In the genomic region with DNA sequence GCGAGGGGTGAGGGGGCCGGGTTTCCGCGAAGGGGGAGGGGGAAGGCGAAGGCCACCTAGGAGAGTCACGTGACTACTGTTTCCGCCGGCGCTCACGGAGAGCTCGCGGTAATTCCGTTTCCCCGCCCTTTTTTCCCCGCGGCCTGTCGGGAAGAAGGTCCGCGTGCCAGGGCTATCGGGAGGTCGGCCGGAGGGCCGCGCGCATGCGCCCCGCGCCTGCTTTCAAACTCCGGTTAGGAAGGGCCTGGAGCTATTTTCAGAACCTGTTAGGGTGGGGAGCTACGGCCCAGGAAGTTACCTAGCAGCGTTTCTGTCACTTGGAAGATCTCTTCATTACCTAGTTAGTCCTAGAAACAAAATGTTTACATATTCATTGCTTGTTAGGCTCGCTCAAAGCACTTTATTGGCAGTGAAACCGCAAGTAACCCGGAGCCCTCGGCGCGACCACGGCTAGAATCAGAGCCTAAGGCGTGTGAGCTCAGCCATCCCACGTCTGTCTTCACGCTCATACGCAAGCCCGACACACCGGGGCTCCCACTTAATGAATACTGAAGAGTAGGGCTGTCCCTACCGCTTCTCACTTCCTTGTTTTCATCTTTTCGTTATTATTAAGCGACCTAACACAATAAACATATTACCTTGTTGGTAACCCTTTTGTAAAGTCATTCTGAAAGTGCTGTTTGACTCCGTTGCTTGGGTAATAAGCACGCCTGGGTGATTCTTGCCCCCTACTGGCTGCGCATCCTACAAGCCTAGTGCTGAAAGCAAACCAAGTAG, we compare ENCODE assay signal across 8 cellular contexts. TPM values are rescaled to one million over a fixed set of nuclear protein-coding genes. Genes with fewer than 3 reads are reported as not detected.
A peak's percentile ranks its signal among the peaks of the same experiment; 100 is the strongest.
DNase-seq lines count a peak whose midpoint lies in the region; FAIRE-seq and TF ChIP-seq lines count a peak whose summit lies in the region.

No MANE protein-coding gene starts in this region.

- H4K91ac ChIP-seq in neuronal stem cell (ENCODE audit: low read depth, low read length, poor library complexity) = no peak overlapping the region

- no peak overlapping the region for H3K14ac ChIP-seq in neuronal stem cell (ENCODE audit: low read length)

- no peaks in the 10 kb centered on the region for H4K20me1 ChIP-seq in MM.1S (ENCODE audit: insufficient read depth, low read length)

- H3K4me2 ChIP-seq in MM.1S (ENCODE audit: low read depth, low read length) (peak overlapping the region; percentile 69; the same call in 1 of the 2 replicates), neuronal stem cell (ENCODE audit: insufficient read depth, low read length, poor library complexity, severe bottlenecking) (peak overlapping the region; percentile 56)

- peak overlapping the region; percentile 45 for H2AFZ ChIP-seq in MM.1S (ENCODE audit: low read length)
- H2AFZ ChIP-seq in neuronal stem cell (ENCODE audit: low read length) = peak overlapping the region; percentile 94

- H3K9me2 ChIP-seq in MM.1S (replicated peaks; ENCODE audit: insufficient read depth, low read length) = no peaks in the 10 kb centered on the region

- H3K18ac ChIP-seq in neuronal stem cell (ENCODE audit: low read length) = peak overlapping the region; percentile 73

- WGBS in neuronal stem cell (ENCODE audit: extremely low coverage in 2 of 2, insufficient read length in 2 of 2, insufficient replicate concordance in 1 of 2), 2 donors = no CpG with 5 or more reads among the region's 50 CpGs

- H3K9ac ChIP-seq in MM.1S (ENCODE audit: low read length) (peak overlapping the region; percentile 80), neuronal stem cell (ENCODE audit: low read depth, low read length, poor library complexity) (no peak overlapping the region)

- no peak for FAIRE-seq in frontal cortex (lab: Jason Lieb, UNC)

- peak overlapping the region; percentile 66 for H3K4me3 ChIP-seq in MM.1S (ENCODE audit: low read length)
- H3K4me3 ChIP-seq in neuronal stem cell (ENCODE audit: low read length in 2 of 2) = peak overlapping the region; percentile 65 to 81

- H3K4me1 ChIP-seq in MM.1S (ENCODE audit: low read length) (no peaks in the 10 kb centered on the region), neuronal stem cell (ENCODE audit: control insufficient read depth in 2 of 2, insufficient read depth in 1 of 2, low read depth in 1 of 2, low read length in 2 of 2) (peaks cover 5 to 8% of the 10 kb centered on the region in 2 donors)

- peaks cover 8% of the 10 kb centered on the region for H3F3A ChIP-seq in MM.1S (ENCODE audit: insufficient read depth, low read length)

- peaks cover 41% of the 10 kb centered on the region for H3K79me2 ChIP-seq in MM.1S (ENCODE audit: low read length)

- no peaks in the 10 kb centered on the region for H3K9me3 ChIP-seq in MM.1S (replicated peaks; ENCODE audit: insufficient read depth, low read length)
- no peaks in the 10 kb centered on the region for H3K9me3 ChIP-seq in neuronal stem cell (replicated peaks in 1 of 2; ENCODE audit: control insufficient read depth in 2 of 2, insufficient read depth in 1 of 2, low read depth in 1 of 2, low read length in 2 of 2)

- H2BK5ac ChIP-seq in neuronal stem cell (ENCODE audit: low read length) = peak overlapping the region; percentile 99

- H3K36me3 ChIP-seq in MM.1S (replicated peaks; ENCODE audit: insufficient read depth, low read length) (no peaks in the 10 kb centered on the region), neuronal stem cell (replicated peaks in 1 of 2; ENCODE audit: control insufficient read depth in 2 of 2, insufficient read depth in 2 of 2, low read length in 2 of 2) (peaks cover 0 to 5% of the 10 kb centered on the region in 2 donors)

- peaks cover 4% of the 10 kb centered on the region for H3K79me1 ChIP-seq in neuronal stem cell (ENCODE audit: low read depth, low read length)

- DNase-seq in GM03348 (ENCODE audit: low spot score) (peak; percentile 99), HCEC 1CT (peak; percentile 99), MM.1S (peak; percentile 96), SIG-M5 (lab: John Stamatoyannopoulos, UW) (peak; percentile 92), frontal cortex (ENCODE audit: low spot score in 2 of 2) (peak; percentile 95 to 97), neuronal stem cell (ENCODE audit: low spot score) (peak; percentile 99), substantia nigra (lab: John Stamatoyannopoulos, UW) (peak; percentile 42 to 100 (median 96))
- DNase-seq in activated naive CD4-positive, alpha-beta T cell (lab: John Stamatoyannopoulos, UW) = peak; percentile 92 to 95 (median 93)

- peak; percentile 61 for TF ChIP-seq CTCF in MM.1S (IDR thresholded peaks at IDR 0.05; ENCODE audit: low read length)

- H3K27me3 ChIP-seq in MM.1S (replicated peaks; ENCODE audit: insufficient read depth, low read length) = no peaks in the 10 kb centered on the region
- H3K27me3 ChIP-seq in neuronal stem cell (ENCODE audit: control insufficient read depth in 3 of 3, insufficient read depth in 3 of 3, low read depth in 1 of 3, low read length in 3 of 3) = no peaks in the 10 kb centered on the region

- no peak overlapping the region for H2BK12ac ChIP-seq in neuronal stem cell (ENCODE audit: low read length)

- peak overlapping the region; percentile 20 for H3K23ac ChIP-seq in neuronal stem cell (ENCODE audit: low read depth, low read length, poor library complexity)

- H4K8ac ChIP-seq in neuronal stem cell (ENCODE audit: low read depth, low read length) = no peak overlapping the region

- H3K4ac ChIP-seq in neuronal stem cell (ENCODE audit: low read length) = no peak overlapping the region

- H2BK120ac ChIP-seq in neuronal stem cell (ENCODE audit: low read depth, low read length) = no peak overlapping the region

- peak overlapping the region; percentile 71 for H2BK15ac ChIP-seq in neuronal stem cell (ENCODE audit: low read length)

- H3K27ac ChIP-seq in MM.1S (ENCODE audit: low read length) (peak overlapping the region; percentile 95), neuronal stem cell (replicated peaks; ENCODE audit: low read length) (peak overlapping the region; percentile 85), substantia nigra (ENCODE audit: low read depth, low read length, poor library complexity, severe bottlenecking) (peak overlapping the region; percentile 99)

- H2AK5ac ChIP-seq in neuronal stem cell (ENCODE audit: low read depth, low read length) = no peak overlapping the region

RNA-seq across cellular contexts. Expression of a gene that starts 0.7 kb away (rescaled TPM):
- 43.2 TPM for total RNA-seq in frontal cortex
- polyA plus RNA-seq in neuronal stem cell (2013, experiment 1 of 2) = 24.7 TPM
- polyA plus RNA-seq in neuronal stem cell (2013, experiment 2 of 2) = 26.0 TPM

RNA-seq across cellular contexts. Expression of a gene that starts 18.6 kb away (rescaled TPM):
- total RNA-seq in frontal cortex = 24.1 TPM
- polyA plus RNA-seq in neuronal stem cell (2013, experiment 1 of 2) = 33.3 TPM
- 31.2 TPM for polyA plus RNA-seq in neuronal stem cell (2013, experiment 2 of 2)

Comparison
In these comparisons a context has a peak if more than half of its experiments do, and no peak if none do; other contexts are left out.
1. Peak in every context shown above with its lines: DNase-seq, H3K4me3 ChIP-seq and H3K27ac ChIP-seq.